Comparison of ENCODE assay signal across 2 cellular contexts in the genomic region with DNA sequence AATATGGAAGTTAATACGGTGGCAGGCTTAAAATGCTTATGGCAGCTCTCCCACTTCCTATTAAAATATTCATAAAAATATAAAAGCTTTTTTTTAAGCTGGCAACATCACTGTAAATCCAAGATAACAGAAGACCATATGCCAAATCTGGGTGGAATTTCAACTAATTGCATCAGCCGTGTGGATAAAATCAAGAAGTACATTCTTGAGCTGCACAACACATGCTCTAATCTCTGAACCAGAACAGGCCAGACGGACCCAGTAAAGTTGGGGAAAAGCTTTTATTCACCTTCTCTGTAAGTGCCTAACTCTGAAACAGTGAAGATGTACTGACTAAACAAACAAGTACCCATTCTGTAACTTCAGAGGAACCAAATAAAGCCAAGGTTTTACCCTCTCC.
A peak's percentile ranks its signal among the peaks of the same experiment; 100 is the strongest.
TF ChIP-seq lines count a peak whose summit lies in the region.

No MANE protein-coding gene starts in this region.

TF ChIP-seq in HCT116, 20 proteins besides CTCF, POLR2A, EP300 and RAD21:
- TF ChIP-seq CEBPB (IDR thresholded peaks at IDR 0.05; ENCODE audit: low read depth) (peak; percentile 47), JUND (IDR thresholded peaks at IDR 0.05) (no peak)

TF ChIP-seq in SK-N-SH, 30 proteins besides CTCF, POLR2A, EP300 and RAD21:
- peak; percentile 63 for TF ChIP-seq TCF12 (IDR thresholded peaks at IDR 0.05)
- peak; percentile 99 for TF ChIP-seq RCOR1 (IDR thresholded peaks at IDR 0.05; ENCODE audit: low read length)
- TF ChIP-seq ELF1 (IDR thresholded peaks at IDR 0.05) = no peak
- TF ChIP-seq GATA2 (CRISPR knock-in tag; IDR thresholded peaks at IDR 0.05) = peak; percentile 83
- TF ChIP-seq, protein P1, sequence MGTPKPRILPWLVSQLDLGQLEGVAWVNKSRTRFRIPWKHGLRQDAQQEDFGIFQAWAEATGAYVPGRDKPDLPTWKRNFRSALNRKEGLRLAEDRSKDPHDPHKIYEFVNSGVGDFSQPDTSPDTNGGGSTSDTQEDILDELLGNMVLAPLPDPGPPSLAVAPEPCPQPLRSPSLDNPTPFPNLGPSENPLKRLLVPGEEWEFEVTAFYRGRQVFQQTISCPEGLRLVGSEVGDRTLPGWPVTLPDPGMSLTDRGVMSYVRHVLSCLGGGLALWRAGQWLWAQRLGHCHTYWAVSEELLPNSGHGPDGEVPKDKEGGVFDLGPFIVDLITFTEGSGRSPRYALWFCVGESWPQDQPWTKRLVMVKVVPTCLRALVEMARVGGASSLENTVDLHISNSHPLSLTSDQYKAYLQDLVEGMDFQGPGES (IDR thresholded peaks at IDR 0.05; ENCODE audit: low read depth, low read length) = no peak
- no peak for TF ChIP-seq GABPA (IDR thresholded peaks at IDR 0.05; ENCODE audit: low read depth)
- no peak for TF ChIP-seq YY1 (IDR thresholded peaks at IDR 0.05; ENCODE audit: low read depth)
- no peak for TF ChIP-seq FOSL2 (IDR thresholded peaks at IDR 0.05; ENCODE audit: borderline replicate concordance, low read depth)
- no peak for TF ChIP-seq EZH2phosphoT487 (IDR thresholded peaks at IDR 0.05; ENCODE audit: borderline replicate concordance, low read depth)
- no peak for TF ChIP-seq NRF1 (IDR thresholded peaks at IDR 0.05; ENCODE audit: low read depth, low read length)
- TF ChIP-seq REST (IDR thresholded peaks at IDR 0.05; ENCODE audit: low read depth, low read length) = no peak
- TF ChIP-seq TEAD4 (IDR thresholded peaks at IDR 0.05; ENCODE audit: borderline replicate concordance, insufficient read depth) = no peak
- TF ChIP-seq, protein P2, sequence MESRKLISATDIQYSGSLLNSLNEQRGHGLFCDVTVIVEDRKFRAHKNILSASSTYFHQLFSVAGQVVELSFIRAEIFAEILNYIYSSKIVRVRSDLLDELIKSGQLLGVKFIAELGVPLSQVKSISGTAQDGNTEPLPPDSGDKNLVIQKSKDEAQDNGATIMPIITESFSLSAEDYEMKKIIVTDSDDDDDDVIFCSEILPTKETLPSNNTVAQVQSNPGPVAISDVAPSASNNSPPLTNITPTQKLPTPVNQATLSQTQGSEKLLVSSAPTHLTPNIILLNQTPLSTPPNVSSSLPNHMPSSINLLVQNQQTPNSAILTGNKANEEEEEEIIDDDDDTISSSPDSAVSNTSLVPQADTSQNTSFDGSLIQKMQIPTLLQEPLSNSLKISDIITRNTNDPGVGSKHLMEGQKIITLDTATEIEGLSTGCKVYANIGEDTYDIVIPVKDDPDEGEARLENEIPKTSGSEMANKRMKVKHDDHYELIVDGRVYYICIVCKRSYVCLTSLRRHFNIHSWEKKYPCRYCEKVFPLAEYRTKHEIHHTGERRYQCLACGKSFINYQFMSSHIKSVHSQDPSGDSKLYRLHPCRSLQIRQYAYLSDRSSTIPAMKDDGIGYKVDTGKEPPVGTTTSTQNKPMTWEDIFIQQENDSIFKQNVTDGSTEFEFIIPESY (IDR thresholded peaks at IDR 0.05; ENCODE audit: borderline replicate concordance, low read depth) = no peak
- TF ChIP-seq, protein P3, sequence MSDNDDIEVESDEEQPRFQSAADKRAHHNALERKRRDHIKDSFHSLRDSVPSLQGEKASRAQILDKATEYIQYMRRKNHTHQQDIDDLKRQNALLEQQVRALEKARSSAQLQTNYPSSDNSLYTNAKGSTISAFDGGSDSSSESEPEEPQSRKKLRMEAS (IDR thresholded peaks at IDR 0.05; ENCODE audit: low read depth) = no peak
- no peak for TF ChIP-seq JUND (IDR thresholded peaks at IDR 0.05)
- TF ChIP-seq NFIC (IDR thresholded peaks at IDR 0.05; ENCODE audit: borderline replicate concordance) = no peak
- TF ChIP-seq, protein P4, sequence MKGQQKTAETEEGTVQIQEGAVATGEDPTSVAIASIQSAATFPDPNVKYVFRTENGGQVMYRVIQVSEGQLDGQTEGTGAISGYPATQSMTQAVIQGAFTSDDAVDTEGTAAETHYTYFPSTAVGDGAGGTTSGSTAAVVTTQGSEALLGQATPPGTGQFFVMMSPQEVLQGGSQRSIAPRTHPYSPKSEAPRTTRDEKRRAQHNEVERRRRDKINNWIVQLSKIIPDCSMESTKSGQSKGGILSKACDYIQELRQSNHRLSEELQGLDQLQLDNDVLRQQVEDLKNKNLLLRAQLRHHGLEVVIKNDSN (IDR thresholded peaks at IDR 0.05; ENCODE audit: borderline replicate concordance, low read depth) = no peak
- TF ChIP-seq FOXM1 (IDR thresholded peaks at IDR 0.05; ENCODE audit: low read depth) = no peak
- TF ChIP-seq RFX5 (IDR thresholded peaks at IDR 0.05; ENCODE audit: low read length) = no peak
- peak; percentile 39; the same call in 1 of the 2 replicates for TF ChIP-seq POLR2AphosphoS5 (IDR thresholded peaks at IDR 0.05; ENCODE audit: low read depth, low read length)
- TF ChIP-seq, protein P5, sequence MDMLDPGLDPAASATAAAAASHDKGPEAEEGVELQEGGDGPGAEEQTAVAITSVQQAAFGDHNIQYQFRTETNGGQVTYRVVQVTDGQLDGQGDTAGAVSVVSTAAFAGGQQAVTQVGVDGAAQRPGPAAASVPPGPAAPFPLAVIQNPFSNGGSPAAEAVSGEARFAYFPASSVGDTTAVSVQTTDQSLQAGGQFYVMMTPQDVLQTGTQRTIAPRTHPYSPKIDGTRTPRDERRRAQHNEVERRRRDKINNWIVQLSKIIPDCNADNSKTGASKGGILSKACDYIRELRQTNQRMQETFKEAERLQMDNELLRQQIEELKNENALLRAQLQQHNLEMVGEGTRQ (IDR thresholded peaks at IDR 0.05; ENCODE audit: borderline replicate concordance, low read depth, low read length) = no peak
- no peak for TF ChIP-seq TAF1 (IDR thresholded peaks at IDR 0.05; ENCODE audit: borderline replicate concordance, low read depth, low read length)
- no peak for TF ChIP-seq MXI1 (IDR thresholded peaks at IDR 0.05; ENCODE audit: low read depth, low read length)
- TF ChIP-seq SMC3 (IDR thresholded peaks at IDR 0.05; ENCODE audit: low read depth, low read length) = no peak
- TF ChIP-seq, protein P6, sequence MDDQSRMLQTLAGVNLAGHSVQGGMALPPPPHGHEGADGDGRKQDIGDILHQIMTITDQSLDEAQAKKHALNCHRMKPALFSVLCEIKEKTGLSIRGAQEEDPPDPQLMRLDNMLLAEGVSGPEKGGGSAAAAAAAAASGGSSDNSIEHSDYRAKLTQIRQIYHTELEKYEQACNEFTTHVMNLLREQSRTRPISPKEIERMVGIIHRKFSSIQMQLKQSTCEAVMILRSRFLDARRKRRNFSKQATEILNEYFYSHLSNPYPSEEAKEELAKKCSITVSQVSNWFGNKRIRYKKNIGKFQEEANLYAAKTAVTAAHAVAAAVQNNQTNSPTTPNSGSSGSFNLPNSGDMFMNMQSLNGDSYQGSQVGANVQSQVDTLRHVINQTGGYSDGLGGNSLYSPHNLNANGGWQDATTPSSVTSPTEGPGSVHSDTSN (IDR thresholded peaks at IDR 0.05) = no peak
- TF ChIP-seq FOXJ3 (CRISPR knock-in tag; IDR thresholded peaks at IDR 0.05) = no peak
- TF ChIP-seq CHD2 (IDR thresholded peaks at IDR 0.05; ENCODE audit: low read length, partially characterized antibody) = peak; percentile 78
- TF ChIP-seq MEF2A (IDR thresholded peaks at IDR 0.05; ENCODE audit: borderline replicate concordance, low read depth) = no peak
- TF ChIP-seq RXRA (IDR thresholded peaks at IDR 0.05; ENCODE audit: borderline replicate concordance, low read depth) = no peak
- TF ChIP-seq SIN3A (IDR thresholded peaks at IDR 0.05; ENCODE audit: borderline replicate concordance, low read depth, low read length) = no peak
